8 cellular contexts compared by ENCODE assay signal in the genomic region with DNA sequence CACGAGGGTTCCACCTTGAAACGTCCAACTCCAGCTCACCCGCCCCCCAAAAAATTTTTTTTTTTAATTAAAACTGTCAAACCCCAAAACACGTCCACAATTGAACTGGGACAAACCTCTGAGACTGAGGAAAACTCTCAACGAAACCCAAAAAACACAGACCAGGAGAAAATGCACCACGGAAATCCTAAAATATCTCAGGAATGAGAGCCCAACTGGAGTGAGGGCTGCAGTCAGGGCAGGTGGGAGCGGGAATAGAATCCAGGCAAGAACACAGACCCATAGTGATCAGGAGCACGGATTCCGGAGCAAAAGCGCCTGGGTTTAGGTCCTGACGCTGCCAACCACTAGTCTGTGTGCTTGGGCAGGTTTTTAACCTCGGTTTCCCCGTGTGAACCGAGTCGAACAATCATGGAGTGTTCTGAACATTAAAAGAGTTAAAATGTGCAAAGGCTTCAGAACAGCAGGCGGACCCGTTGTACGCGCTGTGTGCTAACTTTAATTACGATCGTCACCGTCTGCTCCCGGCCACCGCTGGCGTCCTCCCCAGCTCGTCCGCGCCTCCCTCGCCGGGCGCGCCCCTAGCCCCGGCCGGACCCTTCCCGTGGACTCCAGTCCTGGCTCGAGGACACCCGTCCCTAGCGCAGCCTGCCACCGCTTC. TPM values are rescaled to one million over a fixed set of nuclear protein-coding genes. Genes with fewer than 3 reads are reported as not detected.
DNase-seq lines count a peak whose midpoint lies in the region; ATAC-seq and TF ChIP-seq lines count a peak whose summit lies in the region.

No MANE protein-coding gene starts in this region.

- H3K9me3 Mint-ChIP-seq in activated T-cell treated with anti-CD3 and anti-CD28 coated beads, Interleukin-2, amount 50 U/mL, for 4 hours: peaks cover 2% of the 10 kb centered on the region
- peaks cover 4 to 25% (median 7%) of the 10 kb centered on the region in 7 donors for H3K9me3 Mint-ChIP-seq in naive B cell

- no peaks in the 10 kb centered on the region for H3K36me3 Mint-ChIP-seq in activated T-cell treated with anti-CD3 and anti-CD28 coated beads, Interleukin-2, amount 50 U/mL, for 4 hours (ENCODE audit: insufficient read depth)
- peaks cover 5 to 8% of the 10 kb centered on the region in 2 donors for H3K36me3 Mint-ChIP-seq in naive B cell

- no peak for DNase-seq in activated T-cell treated with anti-CD3 and anti-CD28 coated beads, Interleukin-2, amount 50 U/mL, for 4 hours
- no peak for DNase-seq in activated T-cell treated with anti-CD3 and anti-CD28 coated beads, Interleukin-2, amount 50 U/mL, for 1 hour
- no peak for DNase-seq in naive B cell
- DNase-seq in stimulated activated CD4-positive, alpha-beta T cell treated with anti-CD3 and anti-CD28 coated beads, Interleukin-4, amount 100 ng/mL, for 24 hours: no peak

- H3K9me3 ChIP-seq in esophagus (ENCODE audit: control insufficient read depth in 2 of 2, insufficient read depth in 1 of 2, low read depth in 1 of 2, low read length in 1 of 2): no peaks in the 10 kb centered on the region

- no peaks in the 10 kb centered on the region for H3K4me1 ChIP-seq in esophagus (ENCODE audit: control insufficient read depth in 2 of 2, insufficient read depth in 2 of 2, low read length in 1 of 2)

- H3K4me3 ChIP-seq in esophagus (ENCODE audit: low read depth in 1 of 2, low read length in 2 of 2): peak overlapping the region; percentile 77 to 84

- WGBS in esophagus, 2 donors: 1% methylated on average over 39 of the region's 39 CpGs

- H3K27ac ChIP-seq in esophagus (ENCODE audit: low read depth in 2 of 2, low read length in 1 of 2): peak overlapping the region; percentile 79 to 88

- peaks cover 0 to 5% of the 10 kb centered on the region in 2 donors for H3K27me3 ChIP-seq in esophagus (ENCODE audit: control insufficient read depth in 1 of 2, insufficient read depth in 2 of 2, low read length in 2 of 2)

- H3K4me3 Mint-ChIP-seq in activated T-cell treated with anti-CD3 and anti-CD28 coated beads, Interleukin-2, amount 50 U/mL, for 4 hours: peak overlapping the region; percentile 57
- peak overlapping the region; percentile 62 to 90 (median 78) for H3K4me3 Mint-ChIP-seq in naive B cell

- H3K4me1 Mint-ChIP-seq in activated T-cell treated with anti-CD3 and anti-CD28 coated beads, Interleukin-2, amount 50 U/mL, for 4 hours (ENCODE audit: low read depth): peaks cover 11% of the 10 kb centered on the region
- H3K4me1 Mint-ChIP-seq in naive B cell: peaks cover 0 to 24% (median 15%) of the 10 kb centered on the region in 3 donors

- ATAC-seq in activated T-cell treated with anti-CD3 and anti-CD28 coated beads, Interleukin-2, amount 50 U/mL, for 4 hours: peak; percentile 41 to 42
- ATAC-seq in HG03045 (IDR thresholded peaks at IDR 0.05; ENCODE audit: unreplicated experiment) (peak; percentile 7), SK-N-SH treated with all-trans-retinoic acid at 6 μM for 48 hours (peak; percentile 71), naive B cell (ENCODE audit: low read depth in 2 of 2) (peak; percentile 11 to 16), HG02981 (IDR thresholded peaks at IDR 0.05; ENCODE audit: unreplicated experiment) (no peak)

- no peaks in the 10 kb centered on the region for H3K36me3 ChIP-seq in esophagus (ENCODE audit: control insufficient read depth in 2 of 2, insufficient read depth in 2 of 2, low read length in 1 of 2)

- H3K27ac Mint-ChIP-seq in naive B cell: no peak overlapping the region

- H3K27me3 Mint-ChIP-seq in activated T-cell treated with anti-CD3 and anti-CD28 coated beads, Interleukin-2, amount 50 U/mL, for 4 hours (ENCODE audit: low read depth): peaks cover 66% of the 10 kb centered on the region
- H3K27me3 Mint-ChIP-seq in naive B cell: peaks cover 67 to 87% (median 70%) of the 10 kb centered on the region in 3 donors

TF ChIP-seq in SK-N-SH treated with all-trans-retinoic acid at 6 μM for 48 hours, 23 proteins besides CTCF, POLR2A, EP300 and RAD21:
- TF ChIP-seq, protein P1, sequence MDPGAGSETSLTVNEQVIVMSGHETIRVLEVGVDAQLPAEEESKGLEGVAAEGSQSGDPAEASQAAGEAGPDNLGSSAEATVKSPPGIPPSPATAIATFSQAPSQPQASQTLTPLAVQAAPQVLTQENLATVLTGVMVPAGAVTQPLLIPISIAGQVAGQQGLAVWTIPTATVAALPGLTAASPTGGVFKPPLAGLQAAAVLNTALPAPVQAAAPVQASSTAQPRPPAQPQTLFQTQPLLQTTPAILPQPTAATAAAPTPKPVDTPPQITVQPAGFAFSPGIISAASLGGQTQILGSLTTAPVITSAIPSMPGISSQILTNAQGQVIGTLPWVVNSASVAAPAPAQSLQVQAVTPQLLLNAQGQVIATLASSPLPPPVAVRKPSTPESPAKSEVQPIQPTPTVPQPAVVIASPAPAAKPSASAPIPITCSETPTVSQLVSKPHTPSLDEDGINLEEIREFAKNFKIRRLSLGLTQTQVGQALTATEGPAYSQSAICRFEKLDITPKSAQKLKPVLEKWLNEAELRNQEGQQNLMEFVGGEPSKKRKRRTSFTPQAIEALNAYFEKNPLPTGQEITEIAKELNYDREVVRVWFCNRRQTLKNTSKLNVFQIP (CRISPR knock-in tag; IDR thresholded peaks at IDR 0.05; ENCODE audit: borderline replicate concordance, low read depth): no peak
- TF ChIP-seq ARNTL (CRISPR knock-in tag; IDR thresholded peaks at IDR 0.05; ENCODE audit: borderline replicate concordance, low read depth) (no peak), ZNF8 (CRISPR knock-in tag; IDR thresholded peaks at IDR 0.05) (no peak), ZNF70 (CRISPR knock-in tag; IDR thresholded peaks at IDR 0.05) (no peak), CSDC2 (CRISPR knock-in tag; IDR thresholded peaks at IDR 0.05) (no peak), ISL1 (CRISPR knock-in tag; IDR thresholded peaks at IDR 0.05) (no peak), ESRRG (CRISPR knock-in tag; IDR thresholded peaks at IDR 0.05) (no peak), SNAI2 (CRISPR knock-in tag; IDR thresholded peaks at IDR 0.05) (no peak), ZC3H10 (CRISPR knock-in tag; IDR thresholded peaks at IDR 0.05) (no peak), RARB (CRISPR knock-in tag; IDR thresholded peaks at IDR 0.05) (no peak), OSR1 (CRISPR knock-in tag; IDR thresholded peaks at IDR 0.05) (no peak), TOX (CRISPR knock-in tag; IDR thresholded peaks at IDR 0.05; ENCODE audit: borderline replicate concordance) (no peak)
- TF ChIP-seq, protein P2, sequence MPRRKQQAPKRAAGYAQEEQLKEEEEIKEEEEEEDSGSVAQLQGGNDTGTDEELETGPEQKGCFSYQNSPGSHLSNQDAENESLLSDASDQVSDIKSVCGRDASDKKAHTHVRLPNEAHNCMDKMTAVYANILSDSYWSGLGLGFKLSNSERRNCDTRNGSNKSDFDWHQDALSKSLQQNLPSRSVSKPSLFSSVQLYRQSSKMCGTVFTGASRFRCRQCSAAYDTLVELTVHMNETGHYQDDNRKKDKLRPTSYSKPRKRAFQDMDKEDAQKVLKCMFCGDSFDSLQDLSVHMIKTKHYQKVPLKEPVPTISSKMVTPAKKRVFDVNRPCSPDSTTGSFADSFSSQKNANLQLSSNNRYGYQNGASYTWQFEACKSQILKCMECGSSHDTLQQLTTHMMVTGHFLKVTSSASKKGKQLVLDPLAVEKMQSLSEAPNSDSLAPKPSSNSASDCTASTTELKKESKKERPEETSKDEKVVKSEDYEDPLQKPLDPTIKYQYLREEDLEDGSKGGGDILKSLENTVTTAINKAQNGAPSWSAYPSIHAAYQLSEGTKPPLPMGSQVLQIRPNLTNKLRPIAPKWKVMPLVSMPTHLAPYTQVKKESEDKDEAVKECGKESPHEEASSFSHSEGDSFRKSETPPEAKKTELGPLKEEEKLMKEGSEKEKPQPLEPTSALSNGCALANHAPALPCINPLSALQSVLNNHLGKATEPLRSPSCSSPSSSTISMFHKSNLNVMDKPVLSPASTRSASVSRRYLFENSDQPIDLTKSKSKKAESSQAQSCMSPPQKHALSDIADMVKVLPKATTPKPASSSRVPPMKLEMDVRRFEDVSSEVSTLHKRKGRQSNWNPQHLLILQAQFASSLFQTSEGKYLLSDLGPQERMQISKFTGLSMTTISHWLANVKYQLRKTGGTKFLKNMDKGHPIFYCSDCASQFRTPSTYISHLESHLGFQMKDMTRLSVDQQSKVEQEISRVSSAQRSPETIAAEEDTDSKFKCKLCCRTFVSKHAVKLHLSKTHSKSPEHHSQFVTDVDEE (CRISPR knock-in tag; IDR thresholded peaks at IDR 0.05): no peak
- TF ChIP-seq, protein P3, sequence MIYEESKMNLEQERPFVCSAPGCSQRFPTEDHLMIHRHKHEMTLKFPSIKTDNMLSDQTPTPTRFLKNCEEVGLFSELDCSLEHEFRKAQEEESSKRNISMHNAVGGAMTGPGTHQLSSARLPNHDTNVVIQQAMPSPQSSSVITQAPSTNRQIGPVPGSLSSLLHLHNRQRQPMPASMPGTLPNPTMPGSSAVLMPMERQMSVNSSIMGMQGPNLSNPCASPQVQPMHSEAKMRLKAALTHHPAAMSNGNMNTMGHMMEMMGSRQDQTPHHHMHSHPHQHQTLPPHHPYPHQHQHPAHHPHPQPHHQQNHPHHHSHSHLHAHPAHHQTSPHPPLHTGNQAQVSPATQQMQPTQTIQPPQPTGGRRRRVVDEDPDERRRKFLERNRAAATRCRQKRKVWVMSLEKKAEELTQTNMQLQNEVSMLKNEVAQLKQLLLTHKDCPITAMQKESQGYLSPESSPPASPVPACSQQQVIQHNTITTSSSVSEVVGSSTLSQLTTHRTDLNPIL (CRISPR knock-in tag; IDR thresholded peaks at IDR 0.05; ENCODE audit: low read depth): no peak

RNA-seq across cellular contexts. Expression of a gene that starts 0.6 kb away (rescaled TPM):
- under 1 TPM; 0.16 to 0.33 (median 0.26) TPM for total RNA-seq in activated T-cell treated with anti-CD3 and anti-CD28 coated beads, Interleukin-2, amount 50 U/mL, for 4 hours
- 1 to 10 TPM; 2.7 to 2.8 TPM for polyA plus RNA-seq in esophagus
- not detected for polyA plus RNA-seq in naive B cell (ENCODE audit: low read depth in 6 of 6)
